11 cellular contexts compared by ENCODE assay signal in genomic region chr9:1458503-1458902, GRCh38.
DNase-seq lines count a peak whose midpoint lies in the region; ATAC-seq, FAIRE-seq and TF ChIP-seq lines count a peak whose summit lies in the region.
"Had no signal": no experiment of that assay in that cellular context is flagged by ENCODE, and none has a peak within 500 bp of the region (broad histone marks: within the 10 kb centered on the region; RNA-seq: fewer than 3 reads in every experiment).

No MANE protein-coding gene starts in this region.

- DNase-seq in A673 (ENCODE audit: low spot score) (peak; percentile 71), HCT116 (ENCODE audit: low read depth, low spot score) (peak; percentile 7), NCI-H524 treated with DMSO at 0.1 percent for 48 hours (lab: John Stamatoyannopoulos, UW) (peak; percentile 72), fibroblast of peridontal ligament (ENCODE audit: extremely low read depth) (peak; percentile 0), D721Med (ENCODE audit: insufficient read length, low spot score) (no peak)
- DNase-seq in activated CD4-positive, alpha-beta memory T cell treated with anti-CD3 and anti-CD28 coated beads for 36 hours = no peak
- DNase-seq: tibial artery had no signal

- H3K27me3 ChIP-seq in A673 (replicated peaks; ENCODE audit: insufficient read depth, low read depth, low read length, poor library complexity) (no peaks in the 10 kb centered on the region), HCT116 (ENCODE audit: insufficient read depth, low read length) (no peaks in the 10 kb centered on the region)
- H3K27me3 ChIP-seq: tibial artery had no signal

- H3K9me2 ChIP-seq in HCT116 (ENCODE audit: insufficient read depth) = no peaks in the 10 kb centered on the region

- POLR2A ChIA-PET in A673 (lab: Charles Lee; ENCODE audit: low non-redundant PET) (no interaction called here), HCT116 (lab: Charles Lee) (no interaction called here)
- POLR2A ChIA-PET in activated CD4-positive, alpha-beta memory T cell treated with anti-CD3 and anti-CD28 coated beads for 36 hours (lab: Charles Lee) = no interaction called here

- TF ChIP-seq POLR2A in HCT116 (IDR thresholded peaks at IDR 0.05; ENCODE audit: borderline replicate concordance, extremely low read depth, insufficient read depth, insufficient read length) = no peak

- H3K4me3 ChIP-seq in A673 (ENCODE audit: low read depth, low read length, poor library complexity, severe bottlenecking) (no peak overlapping the region), HCT116 (replicated peaks in 1 of 2; ENCODE audit: low read depth in 1 of 2, low read length in 2 of 2) (no peak overlapping the region)
- H3K4me3 ChIP-seq: tibial artery had no signal

- RAD21 ChIA-PET in HCT116 (lab: Charles Lee; ENCODE audit: low non-redundant PET in 1 of 2, low total read pairs in 2 of 2, uncharacterized antibody in 2 of 2, unreplicated experiment in 2 of 2) = no interaction called here

- TF ChIP-seq CTCF in A673 (conservative IDR thresholded peaks at IDR 0.05; ENCODE audit: low read depth, low read length) = no peak
- TF ChIP-seq CTCF in HCT116 (IDR thresholded peaks at IDR 0.05 in 2 of 3, conservative IDR thresholded peaks at IDR 0.05 in 1 of 3; ENCODE audit: borderline replicate concordance in 1 of 3, insufficient read depth in 1 of 3, low read depth in 2 of 3, low read length in 2 of 3) = no peak
- TF ChIP-seq CTCF in D721Med (IDR thresholded peaks at IDR 0.05; ENCODE audit: insufficient read depth, missing control alignments) = no peak

- H3K36me3 ChIP-seq in A673 (ENCODE audit: insufficient read depth, low read length, poor library complexity, severe bottlenecking) = no peaks in the 10 kb centered on the region
- no peaks in the 10 kb centered on the region for H3K36me3 ChIP-seq in HCT116 (ENCODE audit: control insufficient read depth in 1 of 2, insufficient read depth in 2 of 2, low read length in 2 of 2)
- H3K36me3 ChIP-seq: tibial artery had no signal

- peaks cover 4% of the 10 kb centered on the region for H3K4me1 Mint-ChIP-seq in activated CD4-positive, alpha-beta memory T cell treated with anti-CD3 and anti-CD28 coated beads for 36 hours (ENCODE audit: low read depth)
- H3K4me1 Mint-ChIP-seq: mesothelial cell of epicardium had no signal

- H3K27ac Mint-ChIP-seq in activated CD4-positive, alpha-beta memory T cell treated with anti-CD3 and anti-CD28 coated beads for 36 hours = no peak overlapping the region
- H3K27ac Mint-ChIP-seq: mesothelial cell of epicardium had no signal

- no peaks in the 10 kb centered on the region for H3K9me3 ChIP-seq in A673 (ENCODE audit: low read depth, low read length, poor library complexity, severe bottlenecking)
- peaks cover 3 to 13% of the 10 kb centered on the region in 2 experiments; a peak in 2 of 4 replicates for H3K9me3 ChIP-seq in HCT116 (ENCODE audit: control insufficient read depth in 1 of 2, insufficient read depth in 1 of 2, low read depth in 1 of 2, low read length in 2 of 2)
- H3K9me3 ChIP-seq: tibial artery had no signal

- H3K27ac ChIP-seq in A673 (ENCODE audit: low read depth, low read length, poor library complexity, severe bottlenecking) = no peak overlapping the region
- no peak overlapping the region for H3K27ac ChIP-seq in HCT116 (ENCODE audit: low read depth, low read length)
- H3K27ac ChIP-seq: tibial artery had no signal

- no peak for FAIRE-seq in D721Med (lab: Jason Lieb, UNC)
- FAIRE-seq: GM19239 had no signal

- no peak for TF ChIP-seq RAD21 in HCT116 (IDR thresholded peaks at IDR 0.05; ENCODE audit: low read depth)

- ATAC-seq in HCT116 (no peak), HG03139 (IDR thresholded peaks at IDR 0.05; ENCODE audit: unreplicated experiment) (no peak), HG02571 (IDR thresholded peaks at IDR 0.05; ENCODE audit: unreplicated experiment) (no peak)

- no peak overlapping the region for H3K4me2 ChIP-seq in HCT116 (ENCODE audit: low read length)

- no peaks in the 10 kb centered on the region for H3K79me2 ChIP-seq in HCT116 (ENCODE audit: insufficient read depth, low read length)

- no peak overlapping the region for H3K9ac ChIP-seq in HCT116 (ENCODE audit: low read length)

- no peaks in the 10 kb centered on the region for H3K9me3 Mint-ChIP-seq in activated CD4-positive, alpha-beta memory T cell treated with anti-CD3 and anti-CD28 coated beads for 36 hours
- H3K9me3 Mint-ChIP-seq: mesothelial cell of epicardium had no signal

- H3K36me3 Mint-ChIP-seq in activated CD4-positive, alpha-beta memory T cell treated with anti-CD3 and anti-CD28 coated beads for 36 hours = no peaks in the 10 kb centered on the region
- H3K36me3 Mint-ChIP-seq: mesothelial cell of epicardium had no signal

- H3K4me1 ChIP-seq in A673 (ENCODE audit: insufficient read depth, low read length, poor library complexity, severe bottlenecking) (no peaks in the 10 kb centered on the region), HCT116 (ENCODE audit: control insufficient read depth in 1 of 2, insufficient read depth in 2 of 2, low read length in 2 of 2) (no peaks in the 10 kb centered on the region)
- H3K4me1 ChIP-seq: tibial artery had no signal

- no peaks in the 10 kb centered on the region for H4K20me1 ChIP-seq in HCT116 (ENCODE audit: insufficient read depth)

- CTCF ChIA-PET in A673 (lab: Charles Lee) (interaction anchor here (0.6 kb wide), 1 partner anchor 154 kb away, joined by 6 read pairs; no protein-coding TSS in a partner anchor), HCT116 (lab: Charles Lee) (no interaction called here)
- CTCF ChIA-PET in activated CD4-positive, alpha-beta memory T cell treated with anti-CD3 and anti-CD28 coated beads for 36 hours (lab: Charles Lee) = interaction anchor here (0.9 kb wide), 1 partner anchor 83 kb away, joined by 3 read pairs; no protein-coding TSS in a partner anchor

- no peak overlapping the region for H3K4me3 Mint-ChIP-seq in activated CD4-positive, alpha-beta memory T cell treated with anti-CD3 and anti-CD28 coated beads for 36 hours
- H3K4me3 Mint-ChIP-seq: mesothelial cell of epicardium had no signal

- intact Hi-C loops in A673 (cut with micrococcal nuclease; ENCODE audit: unreplicated experiment) = no loop called here
- intact Hi-C loops in HCT116 (cut with micrococcal nuclease) = no loop called here
- intact Hi-C loops in activated CD4-positive, alpha-beta memory T cell treated with anti-CD3 and anti-CD28 coated beads for 36 hours (cut with micrococcal nuclease) = no loop called here

- BruUV-seq in A673 (replicated peaks; lab: Mats Ljungman, UMichigan) (no TSS peak), HCT116 (replicated peaks; lab: Mats Ljungman, UMichigan) (no TSS peak)

- peaks cover 7% of the 10 kb centered on the region for H3K27me3 Mint-ChIP-seq in activated CD4-positive, alpha-beta memory T cell treated with anti-CD3 and anti-CD28 coated beads for 36 hours

- no peak overlapping the region for H2AFZ ChIP-seq in HCT116 (ENCODE audit: low read depth, low read length, poor library complexity, severe bottlenecking)

TF ChIP-seq in HCT116, 20 proteins besides CTCF, POLR2A, EP300 and RAD21:
- TF ChIP-seq CBX3 (IDR thresholded peaks at IDR 0.05; ENCODE audit: low read depth) = no peak
- 0 out of 2 replicates have a peak, but pooled peaks have one; percentile 25 for TF ChIP-seq FOSL1 (IDR thresholded peaks at IDR 0.05; ENCODE audit: low read depth)
- no peak for TF ChIP-seq JUND (IDR thresholded peaks at IDR 0.05)

Comparison
In these comparisons a context has a peak if more than half of its experiments do, and no peak if none do; other contexts are left out.
1. DNase-seq: peak in A673 (single experiment), HCT116 (single experiment), NCI-H524 treated with DMSO at 0.1 percent for 48 hours (single experiment) and fibroblast of peridontal ligament (single experiment); none in activated CD4-positive, alpha-beta memory T cell treated with anti-CD3 and anti-CD28 coated beads for 36 hours (single experiment) and D721Med (single experiment).